In the genomic region with DNA sequence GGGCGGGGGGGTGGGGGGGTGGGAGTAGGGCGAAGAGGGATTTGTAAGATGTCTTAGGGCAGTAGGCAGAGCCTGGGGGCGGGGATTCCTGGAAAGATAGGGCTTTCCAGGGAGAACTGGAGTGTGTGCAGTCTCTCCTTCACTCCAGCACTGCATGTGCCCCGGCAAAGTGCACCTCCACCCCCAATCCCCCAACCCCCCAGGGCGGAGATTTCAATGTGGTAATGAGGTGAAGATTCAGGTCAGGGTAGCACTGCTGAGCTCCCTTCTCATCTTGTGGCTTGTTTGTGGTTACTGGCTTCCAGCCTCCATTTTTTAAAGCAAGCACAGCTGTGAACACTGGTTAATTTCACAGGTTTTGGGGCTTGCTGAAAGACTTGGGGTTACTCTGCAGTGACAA, we compare ENCODE assay signal across 11 cellular contexts. TPM values are rescaled to one million over a fixed set of nuclear protein-coding genes. Genes with fewer than 3 reads are reported as not detected.
DNase-seq lines count a peak whose midpoint lies in the region; ATAC-seq and TF ChIP-seq lines count a peak whose summit lies in the region.
"Had no signal": no experiment of that assay in that cellular context is flagged by ENCODE, and none has a peak within 500 bp of the region (broad histone marks: within the 10 kb centered on the region; RNA-seq: fewer than 3 reads in every experiment).

No MANE protein-coding gene starts in this region.

- H3K4me1 ChIP-seq in Caco-2 = peaks cover 9% of the 10 kb centered on the region; the same call in 1 of the 2 replicates

- peaks cover 27% of the 10 kb centered on the region for H3K27me3 Mint-ChIP-seq in activated T-cell treated with anti-CD3 and anti-CD28 coated beads, Interleukin-2, amount 50 U/mL, for 24 hours
- H3K27me3 Mint-ChIP-seq in T-cell (peaks cover 20 to 28% of the 10 kb centered on the region in 2 donors), Caco-2 (ENCODE audit: insufficient read depth, unreplicated experiment) (peaks cover 2% of the 10 kb centered on the region)
- H3K27me3 Mint-ChIP-seq in stimulated activated naive CD8-positive, alpha-beta T cell treated with anti-CD3 and anti-CD28 coated beads, Interleukin-15, amount 100 ng/mL, for 72 hours = peaks cover 54% of the 10 kb centered on the region

- intact Hi-C loops in Caco-2 (cut with micrococcal nuclease; ENCODE audit: unreplicated experiment) = no loop called here

- no peak overlapping the region for H3K27ac Mint-ChIP-seq in activated T-cell treated with anti-CD3 and anti-CD28 coated beads, Interleukin-2, amount 50 U/mL, for 24 hours
- no peak overlapping the region for H3K27ac Mint-ChIP-seq in T-cell
- H3K27ac Mint-ChIP-seq in stimulated activated naive CD8-positive, alpha-beta T cell treated with anti-CD3 and anti-CD28 coated beads, Interleukin-15, amount 100 ng/mL, for 72 hours = no peak overlapping the region
- H3K27ac Mint-ChIP-seq in Caco-2 (ENCODE audit: unreplicated experiment) = no peak overlapping the region
- H3K27ac Mint-ChIP-seq: progenitor cell of endocrine pancreas had no signal

- no peak overlapping the region for H3K4me3 Mint-ChIP-seq in activated T-cell treated with anti-CD3 and anti-CD28 coated beads, Interleukin-2, amount 50 U/mL, for 24 hours
- H3K4me3 Mint-ChIP-seq in T-cell (peak overlapping the region in 1 of 3 donors; percentile 74), Caco-2 (ENCODE audit: unreplicated experiment) (no peak overlapping the region)
- H3K4me3 Mint-ChIP-seq in stimulated activated naive CD8-positive, alpha-beta T cell treated with anti-CD3 and anti-CD28 coated beads, Interleukin-15, amount 100 ng/mL, for 72 hours = peak overlapping the region; percentile 24 to 51

- H3K9me3 Mint-ChIP-seq in activated T-cell treated with anti-CD3 and anti-CD28 coated beads, Interleukin-2, amount 50 U/mL, for 24 hours = no peaks in the 10 kb centered on the region
- H3K9me3 Mint-ChIP-seq in T-cell (no peaks in the 10 kb centered on the region), Caco-2 (ENCODE audit: unreplicated experiment) (no peaks in the 10 kb centered on the region)
- no peaks in the 10 kb centered on the region for H3K9me3 Mint-ChIP-seq in stimulated activated naive CD8-positive, alpha-beta T cell treated with anti-CD3 and anti-CD28 coated beads, Interleukin-15, amount 100 ng/mL, for 72 hours

- CTCF ChIA-PET in T-cell (lab: Charles Lee) = interaction anchor here in 1 of 2 donors (0.6 kb wide), 1 partner anchor 31 kb away, joined by 3 read pairs; no protein-coding TSS in a partner anchor
- CTCF ChIA-PET in Caco-2 (lab: Charles Lee) = no interaction called here

- no peak overlapping the region for H3K27ac ChIP-seq in coronary artery
- H3K27ac ChIP-seq: stomach had no signal

- no TSS peak for BruUV-seq in Caco-2 (replicated peaks; lab: Mats Ljungman, UMichigan)

- TF ChIP-seq CTCF in coronary artery (IDR thresholded peaks at IDR 0.05) = no peak
- no peak for TF ChIP-seq CTCF in Caco-2 (IDR thresholded peaks at IDR 0.05; ENCODE audit: insufficient read depth in 1 of 2, low read depth in 1 of 2, low read length in 1 of 2, severe bottlenecking in 1 of 2, unreplicated experiment in 1 of 2)

- peak; percentile 18 for DNase-seq in activated T-cell treated with anti-CD3 and anti-CD28 coated beads for 24 hours (ENCODE audit: low read depth)
- no peak for DNase-seq in activated T-cell treated with anti-CD3 and anti-CD28 coated beads, Interleukin-2, amount 50 U/mL, for 24 hours
- peak in 31 of 34 experiments; percentile 24 to 71 (median 55) for DNase-seq in T-cell
- peak; percentile 62 for DNase-seq in coronary artery (ENCODE audit: low spot score)
- peak; percentile 28 to 42 for DNase-seq in stimulated activated naive CD8-positive, alpha-beta T cell treated with anti-CD3 and anti-CD28 coated beads, Interleukin-15, amount 100 ng/mL, for 72 hours
- DNase-seq in Caco-2 = no peak
- DNase-seq: caudate nucleus, stomach had no signal

- no peaks in the 10 kb centered on the region for H3K36me3 Mint-ChIP-seq in activated T-cell treated with anti-CD3 and anti-CD28 coated beads, Interleukin-2, amount 50 U/mL, for 24 hours (ENCODE audit: low read depth)
- no peaks in the 10 kb centered on the region for H3K36me3 Mint-ChIP-seq in T-cell
- H3K36me3 Mint-ChIP-seq in Caco-2 (ENCODE audit: insufficient read depth, unreplicated experiment) = no peaks in the 10 kb centered on the region

- ATAC-seq in T-cell (replicated peaks in 1 of 4) (peak; percentile 71 to 96 (median 80)), HG03159 (IDR thresholded peaks at IDR 0.05; ENCODE audit: unreplicated experiment) (no peak), GM18511 (IDR thresholded peaks at IDR 0.05; ENCODE audit: unreplicated experiment) (no peak)
- ATAC-seq in stimulated activated naive CD8-positive, alpha-beta T cell treated with anti-CD3 and anti-CD28 coated beads, Interleukin-15, amount 100 ng/mL, for 72 hours = peak; percentile 81

- POLR2A ChIA-PET in T-cell (lab: Charles Lee) (no interaction called here), Caco-2 (lab: Charles Lee) (interaction anchor here (0.9 kb wide), 1 partner anchor 19 kb away, joined by 4 read pairs; the partner anchor contains the start of genes PCED1A and VPS16)

- H3K36me3 ChIP-seq in Caco-2 (ENCODE audit: control insufficient read depth, insufficient read depth, low read length) = no peaks in the 10 kb centered on the region
- H3K36me3 ChIP-seq: stomach had no signal

- no peaks in the 10 kb centered on the region for H3K9me3 ChIP-seq in Caco-2
- H3K9me3 ChIP-seq: stomach had no signal

- H3K4me1 Mint-ChIP-seq in activated T-cell treated with anti-CD3 and anti-CD28 coated beads, Interleukin-2, amount 50 U/mL, for 24 hours (ENCODE audit: low read depth) = peaks cover 32% of the 10 kb centered on the region
- H3K4me1 Mint-ChIP-seq in T-cell (peaks cover 30 to 35% (median 30%) of the 10 kb centered on the region in 3 donors), Caco-2 (ENCODE audit: low read depth, unreplicated experiment) (peaks cover 10% of the 10 kb centered on the region)
- H3K4me1 Mint-ChIP-seq in stimulated activated naive CD8-positive, alpha-beta T cell treated with anti-CD3 and anti-CD28 coated beads, Interleukin-15, amount 100 ng/mL, for 72 hours = peaks cover 42% of the 10 kb centered on the region

- H3K4me3 ChIP-seq in coronary artery = no peak overlapping the region
- H3K4me3 ChIP-seq in Caco-2 (ENCODE audit: low read depth, low read length) = no peak overlapping the region
- H3K4me3 ChIP-seq: stomach had no signal

- H3K27me3 ChIP-seq in Caco-2 (replicated peaks; ENCODE audit: control insufficient read depth, insufficient read depth, low read length) = no peaks in the 10 kb centered on the region

RNA-seq across cellular contexts. Expression of gene TMEM239, which starts 5.9 kb away (rescaled TPM):
- total RNA-seq in T-cell (not detected), Caco-2 (2022) (not detected in 2 replicates)
- total RNA-seq: progenitor cell of endocrine pancreas had no signal

RNA-seq across cellular contexts. Expression of gene C20orf141, which starts 7.3 kb away (rescaled TPM):
- total RNA-seq in T-cell (not detected), Caco-2 (2022) (not detected in 2 replicates)
- total RNA-seq: progenitor cell of endocrine pancreas, stomach had no signal

RNA-seq across cellular contexts. Expression of gene PCED1A, which starts 18.4 kb away (rescaled TPM):
- total RNA-seq in T-cell = 100 to 1,000 TPM in 2 of 5 donors, 10 to 100 TPM in 3; 65.1 to 111 (median 95.2) TPM
- 43.9 and 44.7 TPM in 2 replicates for total RNA-seq in Caco-2 (2022)

RNA-seq across cellular contexts. Expression of gene VPS16, which starts 18.5 kb away (rescaled TPM):
- total RNA-seq in T-cell = 10 to 100 TPM; 44.5 to 72.2 (median 68.2) TPM
- 41.3 and 46.6 TPM in 2 replicates for total RNA-seq in Caco-2 (2022)

RNA-seq across cellular contexts. Expression of gene CPXM1, which starts 21.6 kb away (rescaled TPM):
- total RNA-seq in T-cell = under 1 TPM; 0.20 to 0.90 (median 0.63) TPM
- not detected in 2 replicates for total RNA-seq in Caco-2 (2022)

Comparison
In these comparisons a context has a peak if more than half of its experiments do, and no peak if none do; other contexts are left out.
1. DNase-seq: peak in activated T-cell treated with anti-CD3 and anti-CD28 coated beads for 24 hours (single experiment), T-cell (31 of 34), coronary artery (single experiment) and stimulated activated naive CD8-positive, alpha-beta T cell treated with anti-CD3 and anti-CD28 coated beads, Interleukin-15, amount 100 ng/mL, for 72 hours (2 of 2); none in activated T-cell treated with anti-CD3 and anti-CD28 coated beads, Interleukin-2, amount 50 U/mL, for 24 hours (single experiment) and Caco-2 (0 of 2).
2. H3K4me3 Mint-ChIP-seq: peak in stimulated activated naive CD8-positive, alpha-beta T cell treated with anti-CD3 and anti-CD28 coated beads, Interleukin-15, amount 100 ng/mL, for 72 hours (2 of 2); none in activated T-cell treated with anti-CD3 and anti-CD28 coated beads, Interleukin-2, amount 50 U/mL, for 24 hours (single experiment) and Caco-2 (single experiment).
3. ATAC-seq: peak in T-cell (4 of 4) and stimulated activated naive CD8-positive, alpha-beta T cell treated with anti-CD3 and anti-CD28 coated beads, Interleukin-15, amount 100 ng/mL, for 72 hours (single experiment); none in HG03159 (single experiment) and GM18511 (single experiment).